Comparison of ENCODE assay signal across 24 cellular contexts in genomic region chr19:6683971-6684370, GRCh38. TPM values are rescaled to one million over a fixed set of nuclear protein-coding genes. Genes with fewer than 3 reads are reported as not detected.
DNase-seq lines count a peak whose midpoint lies in the region; ATAC-seq, FAIRE-seq and TF ChIP-seq lines count a peak whose summit lies in the region.
"Had no signal": no experiment of that assay in that cellular context is flagged by ENCODE, and none has a peak within 500 bp of the region (broad histone marks: within the 10 kb centered on the region; RNA-seq: fewer than 3 reads in every experiment).

No MANE protein-coding gene starts in this region.

- H3K4me1 Mint-ChIP-seq in activated CD8-positive, alpha-beta T cell treated with anti-CD3 and anti-CD28 coated beads for 36 hours (ENCODE audit: low read depth), result peaks cover 18% of the 10 kb centered on the region
- H3K4me1 Mint-ChIP-seq in activated CD8-positive, alpha-beta T cell treated with anti-CD3 and anti-CD28 coated beads, Interleukin-2, amount 10 ng/mL, durations not matched to agents 7 days and 5 days (ENCODE audit: low read depth), result peaks cover 16% of the 10 kb centered on the region
- H3K4me1 Mint-ChIP-seq in activated T-helper 1 cell treated with anti-CD3 and anti-CD28 coated beads, Interleukin-12 subunit alpha, Interleukin-12 subunit beta, Interleukin-2, Interleukin-4 antibody, amounts not matched to agents 30 ng/mL and 10 ng/mL and 1 ng/mL, durations not matched to agents 14 hours and 24 hours and 36 hours (ENCODE audit: low read depth), result peaks cover 37% of the 10 kb centered on the region
- H3K4me1 Mint-ChIP-seq in stimulated activated naive CD8-positive, alpha-beta T cell treated with anti-CD3 and anti-CD28 coated beads, Interleukin-15, Interleukin-2, amounts not matched to agents 100 ng/mL and 50 ng/mL, for 24 hours (ENCODE audit: low read depth), result peaks cover 45% of the 10 kb centered on the region

- H4K20me1 ChIP-seq in K562 (replicated peaks; ENCODE audit: control insufficient read depth, insufficient read depth, low read length), result no peaks in the 10 kb centered on the region

- intact Hi-C loops in activated CD8-positive, alpha-beta T cell treated with anti-CD3 and anti-CD28 coated beads for 36 hours (cut with micrococcal nuclease), result no loop called here
- intact Hi-C loops in activated T-helper 1 cell treated with anti-CD3 and anti-CD28 coated beads, Interleukin-12 subunit alpha, Interleukin-12 subunit beta, Interleukin-2, Interleukin-4 antibody, amounts not matched to agents 30 ng/mL and 10 ng/mL and 1 ng/mL, durations not matched to agents 14 hours and 24 hours and 36 hours (cut with micrococcal nuclease), result loop anchor here (5.0 kb wide), 1 partner anchor 33 kb away; no protein-coding TSS in a partner anchor
- intact Hi-C loops in K562 (cut with micrococcal nuclease), result no loop called here

- no peak for TF ChIP-seq RAD21 in K562 (CRISPR knock-in tag; conservative IDR thresholded peaks at IDR 0.05 in 1 of 2, IDR thresholded peaks at IDR 0.05 in 1 of 2)

- TF ChIP-seq EP300 in K562 (IDR thresholded peaks at IDR 0.05; ENCODE audit: low read length), result no peak

- H3K4me1 ChIP-seq in K562 (replicated peaks in 1 of 2; ENCODE audit: control insufficient read depth in 2 of 2, insufficient read depth in 2 of 2, low read length in 2 of 2), result peaks cover under 1 to 16% of the 10 kb centered on the region in 2 experiments; a peak in 3 of 5 replicates

- peaks cover 6% of the 10 kb centered on the region for H3K36me3 Mint-ChIP-seq in activated CD8-positive, alpha-beta T cell treated with anti-CD3 and anti-CD28 coated beads for 36 hours (ENCODE audit: low read depth)
- peaks cover 4% of the 10 kb centered on the region for H3K36me3 Mint-ChIP-seq in activated CD8-positive, alpha-beta T cell treated with anti-CD3 and anti-CD28 coated beads, Interleukin-2, amount 10 ng/mL, durations not matched to agents 7 days and 5 days (ENCODE audit: low read depth)
- peaks cover 9% of the 10 kb centered on the region for H3K36me3 Mint-ChIP-seq in activated T-helper 1 cell treated with anti-CD3 and anti-CD28 coated beads, Interleukin-12 subunit alpha, Interleukin-12 subunit beta, Interleukin-2, Interleukin-4 antibody, amounts not matched to agents 30 ng/mL and 10 ng/mL and 1 ng/mL, durations not matched to agents 14 hours and 24 hours and 36 hours (ENCODE audit: low read depth)
- H3K36me3 Mint-ChIP-seq in stimulated activated naive CD8-positive, alpha-beta T cell treated with anti-CD3 and anti-CD28 coated beads, Interleukin-15, Interleukin-2, amounts not matched to agents 100 ng/mL and 50 ng/mL, for 24 hours (ENCODE audit: low read depth), result peaks cover 14% of the 10 kb centered on the region

- CTCF ChIA-PET in activated CD8-positive, alpha-beta T cell treated with anti-CD3 and anti-CD28 coated beads for 36 hours (lab: Charles Lee), result interaction anchor here (1.0 kb wide), 1 partner anchor 167 kb away, joined by 3 read pairs; no protein-coding TSS in a partner anchor
- CTCF ChIA-PET in activated CD8-positive, alpha-beta T cell treated with anti-CD3 and anti-CD28 coated beads, Interleukin-2, amount 10 ng/mL, durations not matched to agents 7 days and 5 days (lab: Charles Lee), result no interaction called here
- CTCF ChIA-PET in K562 (lab: Yijun Ruan, JAX; ENCODE audit: low intra/inter-chr PET ratio), result no interaction called here

- no peaks in the 10 kb centered on the region for H3K79me2 ChIP-seq in K562 (ENCODE audit: control insufficient read depth, insufficient read depth, low read length)

- peaks cover 16% of the 10 kb centered on the region for H3K9me3 Mint-ChIP-seq in activated CD8-positive, alpha-beta T cell treated with anti-CD3 and anti-CD28 coated beads for 36 hours
- peaks cover 5% of the 10 kb centered on the region for H3K9me3 Mint-ChIP-seq in activated CD8-positive, alpha-beta T cell treated with anti-CD3 and anti-CD28 coated beads, Interleukin-2, amount 10 ng/mL, durations not matched to agents 7 days and 5 days (ENCODE audit: insufficient read depth)
- peaks cover 14% of the 10 kb centered on the region for H3K9me3 Mint-ChIP-seq in activated T-helper 1 cell treated with anti-CD3 and anti-CD28 coated beads, Interleukin-12 subunit alpha, Interleukin-12 subunit beta, Interleukin-2, Interleukin-4 antibody, amounts not matched to agents 30 ng/mL and 10 ng/mL and 1 ng/mL, durations not matched to agents 14 hours and 24 hours and 36 hours
- H3K9me3 Mint-ChIP-seq in stimulated activated naive CD8-positive, alpha-beta T cell treated with anti-CD3 and anti-CD28 coated beads, Interleukin-15, Interleukin-2, amounts not matched to agents 100 ng/mL and 50 ng/mL, for 24 hours, result peaks cover 25% of the 10 kb centered on the region

- 46% methylated on average over 4 of the region's 4 CpGs for WGBS in K562 (ENCODE audit: insufficient coverage, low coverage, missing lambda C conversion rate)

- no peak overlapping the region for H3K4me3 Mint-ChIP-seq in activated CD8-positive, alpha-beta T cell treated with anti-CD3 and anti-CD28 coated beads for 36 hours
- H3K4me3 Mint-ChIP-seq in activated CD8-positive, alpha-beta T cell treated with anti-CD3 and anti-CD28 coated beads, Interleukin-2, amount 10 ng/mL, durations not matched to agents 7 days and 5 days, result no peak overlapping the region
- H3K4me3 Mint-ChIP-seq in activated T-helper 1 cell treated with anti-CD3 and anti-CD28 coated beads, Interleukin-12 subunit alpha, Interleukin-12 subunit beta, Interleukin-2, Interleukin-4 antibody, amounts not matched to agents 30 ng/mL and 10 ng/mL and 1 ng/mL, durations not matched to agents 14 hours and 24 hours and 36 hours, result no peak overlapping the region
- no peak overlapping the region for H3K4me3 Mint-ChIP-seq in stimulated activated naive CD8-positive, alpha-beta T cell treated with anti-CD3 and anti-CD28 coated beads, Interleukin-15, Interleukin-2, amounts not matched to agents 100 ng/mL and 50 ng/mL, for 24 hours

- TF ChIP-seq POLR2A in K562 (conservative IDR thresholded peaks at IDR 0.05), result no peak

- no peak for TF ChIP-seq CTCF in activated CD8-positive, alpha-beta T cell treated with anti-CD3 and anti-CD28 coated beads for 36 hours (IDR thresholded peaks at IDR 0.05)
- TF ChIP-seq CTCF in K562 (IDR thresholded peaks at IDR 0.05 in 2 of 3, conservative IDR thresholded peaks at IDR 0.05 in 1 of 3; ENCODE audit: insufficient read depth in 2 of 3, low read depth in 1 of 3, low read length in 3 of 3), result no peak

- no peak for DNase-seq in activated CD8-positive, alpha-beta T cell treated with anti-CD3 and anti-CD28 coated beads for 36 hours
- no peak for DNase-seq in activated CD8-positive, alpha-beta T cell treated with anti-CD3 and anti-CD28 coated beads, Interleukin-2, amount 10 ng/mL, durations not matched to agents 7 days and 5 days
- no peak for DNase-seq in activated T-helper 1 cell treated with anti-CD3 and anti-CD28 coated beads, Interleukin-12 subunit alpha, Interleukin-12 subunit beta, Interleukin-2, Interleukin-4 antibody, amounts not matched to agents 30 ng/mL and 10 ng/mL and 1 ng/mL, durations not matched to agents 14 hours and 24 hours and 36 hours (ENCODE audit: low spot score)
- DNase-seq in K562 (ENCODE audit: extremely low read depth in 1 of 4, low spot score in 3 of 4) (no peak), NCI-H1436 treated with DMSO at 0.1 percent for 48 hours (lab: John Stamatoyannopoulos, UW) (no peak)
- DNase-seq: Calu3; DMS79 treated with DMSO at 0.1 percent for 48 hours; GF-D8; Karpas-422; NCI-H1092 treated with DMSO at 0.1 percent for 48 hours; NCI-H1436; NCI-H187 treated with DMSO at 0.1 percent for 48 hours; NCI-H2107; NCI-H524 treated with DMSO at 0.1 percent for 48 hours; NCI-H82; NK-92 treated with Interleukin-12 subunit alpha and Interleukin-12 subunit beta, amount 100 ng/mL, for 24 hours; PC-3 had no signal

- no peaks in the 10 kb centered on the region; the same call in 1 of the 2 replicates for H3K9me3 ChIP-seq in K562 (replicated peaks; ENCODE audit: control insufficient read depth, insufficient read depth, low read depth, low read length)

- no peak overlapping the region for H3K4me2 ChIP-seq in K562 (ENCODE audit: insufficient read depth, low read length)

- H3K27ac ChIP-seq in K562 (ENCODE audit: extremely low read depth, low read depth, low read length), result no peak overlapping the region
- H3K27ac ChIP-seq: HL-60 had no signal

- H3K27me3 Mint-ChIP-seq in activated CD8-positive, alpha-beta T cell treated with anti-CD3 and anti-CD28 coated beads for 36 hours, result no peaks in the 10 kb centered on the region
- H3K27me3 Mint-ChIP-seq in activated CD8-positive, alpha-beta T cell treated with anti-CD3 and anti-CD28 coated beads, Interleukin-2, amount 10 ng/mL, durations not matched to agents 7 days and 5 days (ENCODE audit: low read depth), result peaks cover 10% of the 10 kb centered on the region
- H3K27me3 Mint-ChIP-seq in activated T-helper 1 cell treated with anti-CD3 and anti-CD28 coated beads, Interleukin-12 subunit alpha, Interleukin-12 subunit beta, Interleukin-2, Interleukin-4 antibody, amounts not matched to agents 30 ng/mL and 10 ng/mL and 1 ng/mL, durations not matched to agents 14 hours and 24 hours and 36 hours (ENCODE audit: insufficient read depth), result peaks cover 7% of the 10 kb centered on the region
- peaks cover 5% of the 10 kb centered on the region for H3K27me3 Mint-ChIP-seq in stimulated activated naive CD8-positive, alpha-beta T cell treated with anti-CD3 and anti-CD28 coated beads, Interleukin-15, Interleukin-2, amounts not matched to agents 100 ng/mL and 50 ng/mL, for 24 hours

- H3K9ac ChIP-seq in K562 (ENCODE audit: insufficient read depth in 1 of 2, low read depth in 2 of 2, low read length in 2 of 2), result no peak overlapping the region

- no peak overlapping the region for H3K4me3 ChIP-seq in K562

- no peaks in the 10 kb centered on the region for H3K27me3 ChIP-seq in K562 (ENCODE audit: control insufficient read depth in 2 of 2, insufficient read depth in 2 of 2, low read length in 2 of 2)

- in situ Hi-C loops in K562 (cut with MboI), result no loop called here

- ATAC-seq in activated CD8-positive, alpha-beta T cell treated with anti-CD3 and anti-CD28 coated beads for 36 hours, result peak; percentile 49
- no peak for ATAC-seq in activated CD8-positive, alpha-beta T cell treated with anti-CD3 and anti-CD28 coated beads, Interleukin-2, amount 10 ng/mL, durations not matched to agents 7 days and 5 days
- ATAC-seq in K562, result no peak
- no peak for ATAC-seq in GM21515 (IDR thresholded peaks at IDR 0.05; ENCODE audit: unreplicated experiment)
- ATAC-seq: PC-3 had no signal

- no peaks in the 10 kb centered on the region for H3K9me1 ChIP-seq in K562 (ENCODE audit: control insufficient read depth, insufficient read depth, low read length)

- H3K27ac Mint-ChIP-seq in activated CD8-positive, alpha-beta T cell treated with anti-CD3 and anti-CD28 coated beads for 36 hours, result no peak overlapping the region
- no peak overlapping the region for H3K27ac Mint-ChIP-seq in activated CD8-positive, alpha-beta T cell treated with anti-CD3 and anti-CD28 coated beads, Interleukin-2, amount 10 ng/mL, durations not matched to agents 7 days and 5 days
- H3K27ac Mint-ChIP-seq in activated T-helper 1 cell treated with anti-CD3 and anti-CD28 coated beads, Interleukin-12 subunit alpha, Interleukin-12 subunit beta, Interleukin-2, Interleukin-4 antibody, amounts not matched to agents 30 ng/mL and 10 ng/mL and 1 ng/mL, durations not matched to agents 14 hours and 24 hours and 36 hours, result peak overlapping the region; percentile 53
- H3K27ac Mint-ChIP-seq in stimulated activated naive CD8-positive, alpha-beta T cell treated with anti-CD3 and anti-CD28 coated beads, Interleukin-15, Interleukin-2, amounts not matched to agents 100 ng/mL and 50 ng/mL, for 24 hours, result peak overlapping the region; percentile 34

- BruUV-seq in K562 (replicated peaks; lab: Mats Ljungman, UMichigan), result no TSS peak

- H3K36me3 ChIP-seq in K562 (ENCODE audit: control insufficient read depth, insufficient read depth, low read length), result no peaks in the 10 kb centered on the region

- FAIRE-seq in K562 (lab: Jason Lieb, UNC), result no peak
- FAIRE-seq: GM12892, H54 had no signal

- no peak overlapping the region for H2AFZ ChIP-seq in K562 (ENCODE audit: low read depth, low read length)

- POLR2A ChIA-PET in activated CD8-positive, alpha-beta T cell treated with anti-CD3 and anti-CD28 coated beads for 36 hours (lab: Charles Lee), result interaction anchor here (0.7 kb wide), 1 partner anchor 14 kb away, joined by 4 read pairs; the partner anchor contains the start of gene TNFSF14
- POLR2A ChIA-PET in activated CD8-positive, alpha-beta T cell treated with anti-CD3 and anti-CD28 coated beads, Interleukin-2, amount 10 ng/mL, durations not matched to agents 7 days and 5 days (lab: Charles Lee), result no interaction called here
- POLR2A ChIA-PET in K562 (lab: Yijun Ruan, JAX), result no interaction called here

RNA-seq across cellular contexts. Expression of gene TNFSF14, which starts 14.0 kb away (rescaled TPM):
- 10 to 100 TPM; 41.7 to 43.8 TPM for total RNA-seq in activated CD8-positive, alpha-beta T cell treated with anti-CD3 and anti-CD28 coated beads for 36 hours
- total RNA-seq in activated CD8-positive, alpha-beta T cell treated with anti-CD3 and anti-CD28 coated beads, Interleukin-2, amount 10 ng/mL, durations not matched to agents 7 days and 5 days, result 10 to 100 TPM; 47.1 to 47.6 TPM
- 155 TPM in 2 replicates for total RNA-seq in activated T-helper 1 cell treated with anti-CD3 and anti-CD28 coated beads, Interleukin-12 subunit alpha, Interleukin-12 subunit beta, Interleukin-2, Interleukin-4 antibody, amounts not matched to agents 30 ng/mL and 10 ng/mL and 1 ng/mL, durations not matched to agents 14 hours and 24 hours and 36 hours
- 0.26 and 0.42 TPM in 2 replicates for total RNA-seq in K562 (2011; cell fraction: chromatin; rRNA removed; ENCODE audit: low replicate concordance)
- 0.39 and 0.50 TPM in 2 replicates for total RNA-seq in K562 (2011; cell fraction: nucleolus; rRNA removed)
- 0.15 and 0.76 TPM in 2 replicates for total RNA-seq in K562 (2011; cell fraction: nucleoplasm; rRNA removed)
- total RNA-seq in K562 (2014; rRNA removed) (0.08 TPM in 1 of 2 replicates, not detected in the other), K562 (2014; rRNA removed; fragmentation: Illumina TruSeq; extraction: Trizol) (0.04 and 0.06 TPM in 2 replicates), K562 (2015; rRNA removed; fragmentation: Illumina TruSeq; extraction: Trizol) (0.04 and 0.07 TPM in 2 replicates), K562 (2021) (0.20 and 0.42 TPM in 2 replicates)
- polyA plus RNA-seq in K562 (2011; rRNA removed) (0.32 and 0.38 TPM in 2 replicates), K562 (2014; fragmentation: Illumina TruSeq; extraction: Trizol) (0.12 and 0.15 TPM in 2 replicates), K562 (2014; fragmentation: Nextera tagmentation; extraction: Ambion mirVana) (under 1 TPM; 0.01 to 0.04 TPM), K562 (2014; rRNA removed) (not detected in 2 replicates)
- 0.55 and 0.59 TPM in 2 replicates for polyA plus RNA-seq in K562 (2011; cell fraction: cytosol; rRNA removed)
- 0.27 and 0.34 TPM in 2 replicates for polyA plus RNA-seq in K562 (2011; cell fraction: nucleus; rRNA removed)
- 0.20 and 0.26 TPM in 2 replicates for polyA plus RNA-seq in K562 (2012)
- polyA minus RNA-seq in K562 (2011; rRNA and poly(A)+ RNA removed), result 0.74 and 0.87 TPM in 2 replicates
- polyA minus RNA-seq in K562 (2011; cell fraction: cytosol; rRNA and poly(A)+ RNA removed), result 0.29 TPM in 1 of 2 replicates, not detected in the other
- polyA minus RNA-seq in K562 (2011; cell fraction: nucleus; rRNA and poly(A)+ RNA removed), result 0.11 and 0.13 TPM in 2 replicates
- total RNA-seq: A172, PC-3 had no signal
- polyA plus RNA-seq: BJ had no signal

RNA-seq across cellular contexts. Expression of gene C3, which starts 36.5 kb away (rescaled TPM):
- total RNA-seq in activated CD8-positive, alpha-beta T cell treated with anti-CD3 and anti-CD28 coated beads for 36 hours, result 1 to 10 TPM in 1 of 2 experiments, under 1 TPM in 1; 0.34 to 1.1 TPM
- 1 to 10 TPM in 1 of 2 experiments, under 1 TPM in 1; 0.52 to 1.2 TPM for total RNA-seq in activated CD8-positive, alpha-beta T cell treated with anti-CD3 and anti-CD28 coated beads, Interleukin-2, amount 10 ng/mL, durations not matched to agents 7 days and 5 days
- 6.1 and 7.2 TPM in 2 replicates for total RNA-seq in activated T-helper 1 cell treated with anti-CD3 and anti-CD28 coated beads, Interleukin-12 subunit alpha, Interleukin-12 subunit beta, Interleukin-2, Interleukin-4 antibody, amounts not matched to agents 30 ng/mL and 10 ng/mL and 1 ng/mL, durations not matched to agents 14 hours and 24 hours and 36 hours
- total RNA-seq in K562 (2011; cell fraction: chromatin; rRNA removed; ENCODE audit: low replicate concordance), result 19.5 and 33.3 TPM in 2 replicates
- total RNA-seq in K562 (2011; cell fraction: nucleolus; rRNA removed), result 14.5 and 17.5 TPM in 2 replicates
- total RNA-seq in K562 (2011; cell fraction: nucleoplasm; rRNA removed), result 15.2 and 15.6 TPM in 2 replicates
- total RNA-seq in K562 (2014; rRNA removed) (0.59 and 2.0 TPM in 2 replicates), K562 (2014; rRNA removed; fragmentation: Illumina TruSeq; extraction: Trizol) (1.1 and 1.5 TPM in 2 replicates), K562 (2015; rRNA removed; fragmentation: Illumina TruSeq; extraction: Trizol) (2.1 and 2.2 TPM in 2 replicates), K562 (2021) (8.0 and 10.6 TPM in 2 replicates)
- polyA plus RNA-seq in K562 (2011; rRNA removed) (9.1 and 40.9 TPM in 2 replicates), K562 (2014; fragmentation: Illumina TruSeq; extraction: Trizol) (2.4 and 4.3 TPM in 2 replicates), K562 (2014; fragmentation: Nextera tagmentation; extraction: Ambion mirVana) (1 to 10 TPM; 1.2 to 2.2 TPM), K562 (2014; rRNA removed) (2.5 and 5.4 TPM in 2 replicates)
- 9.2 and 36.7 TPM in 2 replicates for polyA plus RNA-seq in K562 (2011; cell fraction: cytosol; rRNA removed)
- 23.7 and 50.5 TPM in 2 replicates for polyA plus RNA-seq in K562 (2011; cell fraction: nucleus; rRNA removed)
- polyA plus RNA-seq in K562 (2012), result 7.4 and 20.1 TPM in 2 replicates
- polyA minus RNA-seq in K562 (2011; rRNA and poly(A)+ RNA removed), result 6.5 and 24.5 TPM in 2 replicates
- 23.9 and 64.6 TPM in 2 replicates for polyA minus RNA-seq in K562 (2011; cell fraction: cytosol; rRNA and poly(A)+ RNA removed)
- polyA minus RNA-seq in K562 (2011; cell fraction: nucleus; rRNA and poly(A)+ RNA removed), result 16.2 and 39.1 TPM in 2 replicates

RNA-seq across cellular contexts. Expression of gene GPR108, which starts 53.4 kb away (rescaled TPM):
- 10 to 100 TPM; 58.2 to 64.8 TPM for total RNA-seq in activated CD8-positive, alpha-beta T cell treated with anti-CD3 and anti-CD28 coated beads for 36 hours
- total RNA-seq in activated CD8-positive, alpha-beta T cell treated with anti-CD3 and anti-CD28 coated beads, Interleukin-2, amount 10 ng/mL, durations not matched to agents 7 days and 5 days, result 10 to 100 TPM; 76.7 to 85.6 TPM
- total RNA-seq in activated T-helper 1 cell treated with anti-CD3 and anti-CD28 coated beads, Interleukin-12 subunit alpha, Interleukin-12 subunit beta, Interleukin-2, Interleukin-4 antibody, amounts not matched to agents 30 ng/mL and 10 ng/mL and 1 ng/mL, durations not matched to agents 14 hours and 24 hours and 36 hours, result 106 and 108 TPM in 2 replicates
- 45.9 and 112 TPM in 2 replicates for total RNA-seq in K562 (2011; cell fraction: chromatin; rRNA removed; ENCODE audit: low replicate concordance)
- 96.6 and 107 TPM in 2 replicates for total RNA-seq in K562 (2011; cell fraction: nucleolus; rRNA removed)
- 72.1 and 74.9 TPM in 2 replicates for total RNA-seq in K562 (2011; cell fraction: nucleoplasm; rRNA removed)
- 23.8 and 33.5 TPM in 2 replicates for total RNA-seq in K562 (2014; rRNA removed)
- 12.3 and 16.4 TPM in 2 replicates for total RNA-seq in K562 (2014; rRNA removed; fragmentation: Illumina TruSeq; extraction: Trizol)
- 21.9 and 24.4 TPM in 2 replicates for total RNA-seq in K562 (2015; rRNA removed; fragmentation: Illumina TruSeq; extraction: Trizol)
- total RNA-seq in K562 (2021), result 31.1 and 33.1 TPM in 2 replicates
- polyA plus RNA-seq in K562 (2011; rRNA removed), result 29.8 and 46.5 TPM in 2 replicates
- polyA plus RNA-seq in K562 (2011; cell fraction: cytosol; rRNA removed), result 43.8 and 51.1 TPM in 2 replicates
- 180 and 195 TPM in 2 replicates for polyA plus RNA-seq in K562 (2011; cell fraction: nucleus; rRNA removed)
- 29.9 and 65.7 TPM in 2 replicates for polyA plus RNA-seq in K562 (2012)
- polyA plus RNA-seq in K562 (2014; fragmentation: Illumina TruSeq; extraction: Trizol), result 32.3 and 33.2 TPM in 2 replicates
- 1 to 10 TPM; 2.4 to 6.1 TPM for polyA plus RNA-seq in K562 (2014; fragmentation: Nextera tagmentation; extraction: Ambion mirVana)
- 32.9 and 36.4 TPM in 2 replicates for polyA plus RNA-seq in K562 (2014; rRNA removed)
- 22.3 and 35.9 TPM in 2 replicates for polyA minus RNA-seq in K562 (2011; rRNA and poly(A)+ RNA removed)
- polyA minus RNA-seq in K562 (2011; cell fraction: cytosol; rRNA and poly(A)+ RNA removed), result 21.0 and 22.6 TPM in 2 replicates
- 18.7 and 34.9 TPM in 2 replicates for polyA minus RNA-seq in K562 (2011; cell fraction: nucleus; rRNA and poly(A)+ RNA removed)

RNA-seq across cellular contexts. Expression of gene TRIP10, which starts 55.5 kb away (rescaled TPM):
- 10 to 100 TPM; 33.8 to 34.3 TPM for total RNA-seq in activated CD8-positive, alpha-beta T cell treated with anti-CD3 and anti-CD28 coated beads for 36 hours
- total RNA-seq in activated CD8-positive, alpha-beta T cell treated with anti-CD3 and anti-CD28 coated beads, Interleukin-2, amount 10 ng/mL, durations not matched to agents 7 days and 5 days, result 10 to 100 TPM; 13.9 to 15.2 TPM
- 61.2 and 62.0 TPM in 2 replicates for total RNA-seq in activated T-helper 1 cell treated with anti-CD3 and anti-CD28 coated beads, Interleukin-12 subunit alpha, Interleukin-12 subunit beta, Interleukin-2, Interleukin-4 antibody, amounts not matched to agents 30 ng/mL and 10 ng/mL and 1 ng/mL, durations not matched to agents 14 hours and 24 hours and 36 hours
- total RNA-seq in K562 (2011; cell fraction: chromatin; rRNA removed; ENCODE audit: low replicate concordance), result 67.3 and 119 TPM in 2 replicates
- total RNA-seq in K562 (2011; cell fraction: nucleolus; rRNA removed), result 65.3 and 66.5 TPM in 2 replicates
- total RNA-seq in K562 (2011; cell fraction: nucleoplasm; rRNA removed), result 53.5 and 66.7 TPM in 2 replicates
- total RNA-seq in K562 (2014; rRNA removed) (57.4 and 61.8 TPM in 2 replicates), K562 (2014; rRNA removed; fragmentation: Illumina TruSeq; extraction: Trizol) (23.6 and 29.4 TPM in 2 replicates), K562 (2015; rRNA removed; fragmentation: Illumina TruSeq; extraction: Trizol) (34.6 and 36.1 TPM in 2 replicates), K562 (2021) (59.1 and 63.2 TPM in 2 replicates)
- polyA plus RNA-seq in K562 (2011; rRNA removed) (29.1 and 39.3 TPM in 2 replicates), K562 (2014; fragmentation: Illumina TruSeq; extraction: Trizol) (56.2 and 56.7 TPM in 2 replicates), K562 (2014; fragmentation: Nextera tagmentation; extraction: Ambion mirVana) (1 to 10 TPM; 1.2 to 2.7 TPM), K562 (2014; rRNA removed) (66.6 and 66.8 TPM in 2 replicates)
- 22.8 and 30.6 TPM in 2 replicates for polyA plus RNA-seq in K562 (2011; cell fraction: cytosol; rRNA removed)
- polyA plus RNA-seq in K562 (2011; cell fraction: nucleus; rRNA removed), result 113 and 133 TPM in 2 replicates
- 47.5 and 50.8 TPM in 2 replicates for polyA plus RNA-seq in K562 (2012)
- 17.1 and 20.3 TPM in 2 replicates for polyA minus RNA-seq in K562 (2011; rRNA and poly(A)+ RNA removed)
- 18.3 and 21.0 TPM in 2 replicates for polyA minus RNA-seq in K562 (2011; cell fraction: cytosol; rRNA and poly(A)+ RNA removed)
- polyA minus RNA-seq in K562 (2011; cell fraction: nucleus; rRNA and poly(A)+ RNA removed), result 21.3 and 30.1 TPM in 2 replicates

Comparison
In these comparisons a context has a peak if more than half of its experiments do, and no peak if none do; other contexts are left out.
1. H3K27ac Mint-ChIP-seq: peak in activated T-helper 1 cell treated with anti-CD3 and anti-CD28 coated beads, Interleukin-12 subunit alpha, Interleukin-12 subunit beta, Interleukin-2, Interleukin-4 antibody, amounts not matched to agents 30 ng/mL and 10 ng/mL and 1 ng/mL, durations not matched to agents 14 hours and 24 hours and 36 hours (single experiment) and stimulated activated naive CD8-positive, alpha-beta T cell treated with anti-CD3 and anti-CD28 coated beads, Interleukin-15, Interleukin-2, amounts not matched to agents 100 ng/mL and 50 ng/mL, for 24 hours (single experiment); none in activated CD8-positive, alpha-beta T cell treated with anti-CD3 and anti-CD28 coated beads for 36 hours (single experiment) and activated CD8-positive, alpha-beta T cell treated with anti-CD3 and anti-CD28 coated beads, Interleukin-2, amount 10 ng/mL, durations not matched to agents 7 days and 5 days (single experiment).
2. RNA of gene TNFSF14, which starts 14.0 kb away (total RNA-seq): 155 TPM in activated T-helper 1 cell treated with anti-CD3 and anti-CD28 coated beads, Interleukin-12 subunit alpha, Interleukin-12 subunit beta, Interleukin-2, Interleukin-4 antibody, amounts not matched to agents 30 ng/mL and 10 ng/mL and 1 ng/mL, durations not matched to agents 14 hours and 24 hours and 36 hours, 47.1 to 47.6 TPM in activated CD8-positive, alpha-beta T cell treated with anti-CD3 and anti-CD28 coated beads, Interleukin-2, amount 10 ng/mL, durations not matched to agents 7 days and 5 days and 41.7 to 43.8 TPM in activated CD8-positive, alpha-beta T cell treated with anti-CD3 and anti-CD28 coated beads for 36 hours; 0.04 to 0.76 TPM in K562; every median in the first group is over 10 times any median in the second.